ENCODE assay signal across 9 cellular contexts in genomic region chr17:7173687-7174602, GRCh38. TPM values are rescaled to one million over a fixed set of nuclear protein-coding genes. Genes with fewer than 3 reads are reported as not detected.
DNase-seq lines count a peak whose midpoint lies in the region; ATAC-seq lines count a peak whose summit lies in the region.
"Had no signal": no experiment of that assay in that cellular context is flagged by ENCODE, and none has a peak within 500 bp of the region (broad histone marks: within the 10 kb centered on the region; RNA-seq: fewer than 3 reads in every experiment).

No MANE protein-coding gene starts in this region.

- H3K4me1 Mint-ChIP-seq in activated T-helper 17 cell treated with anti-CD3 and anti-CD28 coated beads, Interleukin-2, amount 50 U/mL, for 72 hours, result no peaks in the 10 kb centered on the region

- no peak overlapping the region for H3K4me3 Mint-ChIP-seq in activated T-helper 17 cell treated with anti-CD3 and anti-CD28 coated beads, Interleukin-2, amount 50 U/mL, for 72 hours

- no peaks in the 10 kb centered on the region for H3K9me3 Mint-ChIP-seq in activated T-helper 17 cell treated with anti-CD3 and anti-CD28 coated beads, Interleukin-2, amount 50 U/mL, for 72 hours

- H3K36me3 Mint-ChIP-seq in activated T-helper 17 cell treated with anti-CD3 and anti-CD28 coated beads, Interleukin-2, amount 50 U/mL, for 72 hours (ENCODE audit: low read depth), result no peaks in the 10 kb centered on the region

- peaks cover 4% of the 10 kb centered on the region for H3K27me3 Mint-ChIP-seq in activated T-helper 17 cell treated with anti-CD3 and anti-CD28 coated beads, Interleukin-2, amount 50 U/mL, for 72 hours

- ATAC-seq in activated T-helper 17 cell treated with anti-CD3 and anti-CD28 coated beads, Interleukin-2, amount 50 U/mL, for 72 hours (replicated peaks), result peak; percentile 84
- ATAC-seq in left ventricle myocardium superior, result peak; percentile 53

- intact Hi-C loops in left ventricle myocardium superior (cut with micrococcal nuclease), result no loop called here

- DNase-seq in NCI-H1436 (lab: John Stamatoyannopoulos, UW) (peak; percentile 40), NCI-H1436 treated with DMSO at 0.1 percent for 48 hours (lab: John Stamatoyannopoulos, UW) (no peak), left ventricle myocardium superior (peak; percentile 76), pulmonary artery endothelial cell (ENCODE audit: low read depth, low spot score) (peak; percentile 57), NCI-H2029 treated with DMSO at 0.1 percent for 48 hours (lab: John Stamatoyannopoulos, UW) (no peak), NCI-H2227 treated with DMSO at 0.1 percent for 48 hours (lab: John Stamatoyannopoulos, UW) (no peak), HuH-7 (ENCODE audit: low spot score) (no peak)

- H3K27ac Mint-ChIP-seq in activated T-helper 17 cell treated with anti-CD3 and anti-CD28 coated beads, Interleukin-2, amount 50 U/mL, for 72 hours, result no peak overlapping the region

RNA-seq across cellular contexts. Expression of gene ASGR1, which starts 5.2 kb away (rescaled TPM):
- total RNA-seq in activated T-helper 17 cell treated with anti-CD3 and anti-CD28 coated beads, Interleukin-2, amount 50 U/mL, for 72 hours, result 1 to 10 TPM in 1 of 2 donors, under 1 TPM in 1; 0.67 to 4.5 TPM
- 0.30 TPM for total RNA-seq in left ventricle myocardium superior
- 10.6 and 16.4 TPM in 2 replicates for total RNA-seq in pulmonary artery endothelial cell

RNA-seq across cellular contexts. Expression of gene DLG4, which starts 45.7 kb away (rescaled TPM):
- total RNA-seq in activated T-helper 17 cell treated with anti-CD3 and anti-CD28 coated beads, Interleukin-2, amount 50 U/mL, for 72 hours, result 10 to 100 TPM in 1 of 2 donors, 1 to 10 TPM in 1; 5.9 to 19.4 TPM
- total RNA-seq in left ventricle myocardium superior, result 21.3 TPM
- 11.3 and 12.5 TPM in 2 replicates for total RNA-seq in pulmonary artery endothelial cell

RNA-seq across cellular contexts. Expression of gene ACADVL, which starts 45.8 kb away (rescaled TPM):
- total RNA-seq in activated T-helper 17 cell treated with anti-CD3 and anti-CD28 coated beads, Interleukin-2, amount 50 U/mL, for 72 hours, result 100 to 1,000 TPM; 495 to 517 TPM
- 2,270 TPM for total RNA-seq in left ventricle myocardium superior
- 184 and 219 TPM in 2 replicates for total RNA-seq in pulmonary artery endothelial cell

RNA-seq across cellular contexts. Expression of gene ASGR2, which starts 59.3 kb away (rescaled TPM):
- not detected for total RNA-seq in activated T-helper 17 cell treated with anti-CD3 and anti-CD28 coated beads, Interleukin-2, amount 50 U/mL, for 72 hours
- 0.30 TPM for total RNA-seq in left ventricle myocardium superior
- not detected in 2 replicates for total RNA-seq in pulmonary artery endothelial cell
- total RNA-seq: frontal cortex had no signal

Comparison
In these comparisons a context has a peak if more than half of its experiments do, and no peak if none do; other contexts are left out.
1. DNase-seq: peak in NCI-H1436 (single experiment), left ventricle myocardium superior (single experiment) and pulmonary artery endothelial cell (single experiment); none in NCI-H1436 treated with DMSO at 0.1 percent for 48 hours (single experiment), NCI-H2029 treated with DMSO at 0.1 percent for 48 hours (single experiment), NCI-H2227 treated with DMSO at 0.1 percent for 48 hours (single experiment) and HuH-7 (single experiment).